1 cellular context compared by ENCODE assay signal in the genomic region with DNA sequence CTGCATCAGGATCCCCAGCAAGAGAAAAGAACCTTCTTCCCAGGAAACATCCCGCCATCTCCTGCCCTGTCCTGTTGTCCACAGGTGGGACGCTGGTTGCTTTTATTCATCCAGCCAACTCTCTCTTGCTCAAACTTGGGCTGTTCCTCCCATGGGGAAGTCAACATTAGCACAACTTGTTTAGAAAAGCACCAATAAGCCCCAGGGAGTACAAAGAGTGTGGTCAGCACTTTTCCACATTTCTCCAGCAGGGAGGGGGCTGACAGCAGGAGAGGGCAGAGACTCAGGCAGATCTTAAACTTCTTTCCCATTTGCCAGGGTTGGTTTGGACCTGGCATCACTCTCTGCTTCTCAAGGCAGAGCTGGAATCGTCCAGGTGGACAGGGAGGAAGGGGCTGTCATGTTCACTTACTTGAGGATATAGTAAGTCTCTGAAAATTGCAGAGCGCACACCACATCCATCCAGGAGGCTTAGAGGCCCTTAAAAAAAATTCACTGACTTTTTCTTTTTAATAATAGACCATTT.
TF ChIP-seq lines count a peak whose summit lies in the region.

No MANE protein-coding gene starts in this region.

TF ChIP-seq in HepG2, 621 proteins besides CTCF, POLR2A, EP300 and RAD21 (continued from another document):
- TF ChIP-seq MAFK (conservative IDR thresholded peaks at IDR 0.05 in 1 of 2, IDR thresholded peaks at IDR 0.05 in 1 of 2; ENCODE audit: low read length in 2 of 2), result peak; percentile 45 to 64; a peak in 3 of 4 replicates
